8 cellular contexts compared by ENCODE assay signal in the genomic region with DNA sequence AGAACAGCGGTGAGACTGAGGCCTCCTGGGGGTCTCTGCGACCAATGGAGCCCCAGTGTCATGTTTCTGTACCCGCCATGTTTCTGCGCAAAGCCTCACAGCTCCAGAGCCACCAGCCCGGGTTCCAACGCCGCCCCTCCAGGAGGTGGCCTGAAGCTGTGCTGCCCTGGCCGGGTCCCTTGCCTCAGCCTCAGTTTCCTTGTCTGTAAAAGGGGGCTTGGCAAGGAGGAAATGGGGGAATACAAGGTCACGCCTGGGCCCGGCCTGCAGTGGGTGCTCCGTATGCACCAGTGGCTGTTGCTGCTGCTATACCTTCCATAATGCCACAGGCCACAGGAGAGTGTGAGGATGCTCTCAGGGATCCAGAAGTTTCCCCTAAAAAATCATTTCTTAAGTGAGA.
"Had no signal": no experiment of that assay in that cellular context is flagged by ENCODE, and none has a peak within 500 bp of the region (broad histone marks: within the 10 kb centered on the region; RNA-seq: fewer than 3 reads in every experiment).

No MANE protein-coding gene starts in this region.

- H3K4me3 ChIP-seq: GM23248, HAP-1, K562 had no signal

- DNase-seq: GM23248, GOT3, H7, HFFc6, IMR-90 had no signal

- ATAC-seq: HCT116, K562 had no signal

- H3K36me3 ChIP-seq: HAP-1 had no signal

- H3K27ac ChIP-seq: GM23248 had no signal

- H3K4me1 ChIP-seq: HAP-1 had no signal

- H3K9me3 ChIP-seq: HAP-1 had no signal
